Comparison of ENCODE assay signal across 6 cellular contexts in the genomic region with DNA sequence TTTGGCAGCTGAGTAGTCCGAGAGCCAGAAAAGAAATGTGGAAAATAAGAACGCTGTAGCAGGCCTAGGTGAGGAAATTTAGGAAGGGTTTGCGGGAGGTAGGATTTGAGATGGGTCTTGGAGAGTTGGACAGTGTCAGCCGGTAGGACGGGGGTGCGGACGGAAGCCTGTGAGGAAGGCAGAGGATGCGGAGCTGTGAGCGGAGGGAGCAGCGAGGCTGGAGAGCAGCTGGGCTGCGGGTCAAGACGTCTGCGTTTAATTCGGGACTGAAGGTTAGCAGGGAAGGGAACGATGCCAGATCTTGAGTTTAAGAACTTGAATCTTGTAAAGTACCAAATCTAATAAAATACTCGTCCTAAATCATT. TPM values are rescaled to one million over a fixed set of nuclear protein-coding genes. Genes with fewer than 3 reads are reported as not detected.
DNase-seq lines count a peak whose midpoint lies in the region; ATAC-seq and TF ChIP-seq lines count a peak whose summit lies in the region.

No MANE protein-coding gene starts in this region.

- no peaks in the 10 kb centered on the region for H4K20me1 ChIP-seq in Karpas-422 (ENCODE audit: insufficient read depth, low read depth, low read length)

- DNase-seq in Karpas-422 = no peak
- no peak for DNase-seq in coronary artery (ENCODE audit: low spot score)
- no peak for DNase-seq in AG08395 (ENCODE audit: low spot score)
- no peak for DNase-seq in GM13977 (ENCODE audit: low spot score)

- H3K9me3 ChIP-seq in Karpas-422 (ENCODE audit: low read length) (no peaks in the 10 kb centered on the region), parathyroid adenoma (ENCODE audit: control insufficient read depth, low read length) (no peaks in the 10 kb centered on the region)

- H3K4me3 ChIP-seq in Karpas-422 (ENCODE audit: low read length) (peak overlapping the region; percentile 80; the same call in 1 of the 2 replicates), coronary artery (peak overlapping the region; percentile 85), parathyroid adenoma (ENCODE audit: low read depth, low read length) (peak overlapping the region; percentile 71)

- H2AFZ ChIP-seq in Karpas-422 (ENCODE audit: low read length) (0 out of 2 replicates have a peak overlapping the region, but pooled peaks have one; percentile 33), parathyroid adenoma (peak overlapping the region; percentile 70)

- H3K9ac ChIP-seq in Karpas-422 (ENCODE audit: low read length) (peak overlapping the region; percentile 61; the same call in 1 of the 2 replicates), parathyroid adenoma (no peak overlapping the region)

- in situ Hi-C loops in GM13977 (cut with MboI; ENCODE audit: low pct_unique_long_range_greater_than_20kb, low sequenced_read_pairs, unreplicated experiment) = no loop called here

- no peak for TF ChIP-seq CTCF in coronary artery (IDR thresholded peaks at IDR 0.05)
- TF ChIP-seq CTCF in parathyroid adenoma (IDR thresholded peaks at IDR 0.05) = no peak
- TF ChIP-seq CTCF in GM13977 (IDR thresholded peaks at IDR 0.05; ENCODE audit: extremely low read depth, insufficient read depth, missing control alignments) = no peak

- H3K4me2 ChIP-seq in Karpas-422 (ENCODE audit: low read depth, low read length, poor library complexity, severe bottlenecking) (peak overlapping the region; percentile 76), parathyroid adenoma (ENCODE audit: low read length) (peak overlapping the region; percentile 93)

- peaks cover 14% of the 10 kb centered on the region for H3K4me1 ChIP-seq in Karpas-422 (ENCODE audit: low read length)
- no peaks in the 10 kb centered on the region for H3K4me1 ChIP-seq in parathyroid adenoma

- no peak overlapping the region for H3K27ac ChIP-seq in Karpas-422 (ENCODE audit: low read length)
- H3K27ac ChIP-seq in coronary artery = peak overlapping the region in 1 of 2 donors; percentile 52
- H3K27ac ChIP-seq in parathyroid adenoma = peak overlapping the region; percentile 69

- no peaks in the 10 kb centered on the region for H3K9me2 ChIP-seq in Karpas-422 (replicated peaks; ENCODE audit: insufficient read depth, low read length)

- no peaks in the 10 kb centered on the region for H3K27me3 ChIP-seq in Karpas-422 (ENCODE audit: low read length)
- no peaks in the 10 kb centered on the region for H3K27me3 ChIP-seq in parathyroid adenoma (ENCODE audit: control insufficient read depth, insufficient read depth, low read length)

- peaks cover 12% of the 10 kb centered on the region; the same call in 1 of the 2 replicates for H3K36me3 ChIP-seq in Karpas-422 (ENCODE audit: insufficient read depth, low read length)
- H3K36me3 ChIP-seq in parathyroid adenoma (ENCODE audit: control insufficient read depth, insufficient read depth, low read length) = no peaks in the 10 kb centered on the region

- no peak for ATAC-seq in GM21367 (IDR thresholded peaks at IDR 0.05; ENCODE audit: unreplicated experiment)

- H3K79me2 ChIP-seq in Karpas-422 (ENCODE audit: low read length) (no peaks in the 10 kb centered on the region), parathyroid adenoma (no peaks in the 10 kb centered on the region)

RNA-seq across cellular contexts. Expression of a gene that starts 0.7 kb away (rescaled TPM):
- total RNA-seq in Karpas-422 (2014; rRNA removed; shearing (Covaris generic); ENCODE audit: low replicate concordance) = 0.11 and 0.83 TPM in 2 replicates

RNA-seq across cellular contexts. Expression of a gene that starts 20.2 kb away (rescaled TPM):
- total RNA-seq in Karpas-422 (2014; rRNA removed; shearing (Covaris generic); ENCODE audit: low replicate concordance) = 34.0 and 44.5 TPM in 2 replicates

RNA-seq across cellular contexts. Expression of a gene that starts 28.6 kb away (rescaled TPM):
- 6.7 and 9.7 TPM in 2 replicates for total RNA-seq in Karpas-422 (2014; rRNA removed; shearing (Covaris generic); ENCODE audit: low replicate concordance)

RNA-seq across cellular contexts. Expression of a gene that starts 32.6 kb away (rescaled TPM):
- 48.5 and 102 TPM in 2 replicates for total RNA-seq in Karpas-422 (2014; rRNA removed; shearing (Covaris generic); ENCODE audit: low replicate concordance)

RNA-seq across cellular contexts. Expression of a gene that starts 39.2 kb away (rescaled TPM):
- 0.43 and 2.6 TPM in 2 replicates for total RNA-seq in Karpas-422 (2014; rRNA removed; shearing (Covaris generic); ENCODE audit: low replicate concordance)
